ENCODE assay signal across 8 cellular contexts in genomic region chr14:90518941-90519256, GRCh38.
A peak's percentile ranks its signal among the peaks of the same experiment; 100 is the strongest.
DNase-seq lines count a peak whose midpoint lies in the region; ATAC-seq and TF ChIP-seq lines count a peak whose summit lies in the region.

No MANE protein-coding gene starts in this region.

- 36% methylated on average over 2 of the region's 5 CpGs for WGBS in right lobe of liver (ENCODE audit: insufficient coverage, low coverage, low lambda C conversion rate, missing lambda C conversion rate)

- no peaks in the 10 kb centered on the region for H3K36me3 Mint-ChIP-seq in activated naive CD8-positive, alpha-beta T cell treated with anti-CD3 and anti-CD28 coated beads for 36 hours

- ATAC-seq in GM18502 (IDR thresholded peaks at IDR 0.05; ENCODE audit: poor library complexity, unreplicated experiment) (peak; percentile 43), right lobe of liver (peak in 2 of 4 donors; percentile 37 to 40), GM21528 (IDR thresholded peaks at IDR 0.05; ENCODE audit: low FRiP score, unreplicated experiment) (no peak), HG03432 (IDR thresholded peaks at IDR 0.05; ENCODE audit: unreplicated experiment) (no peak)

- peak; percentile 31 to 39 (median 34) for TF ChIP-seq CTCF in right lobe of liver (IDR thresholded peaks at IDR 0.05)

- H3K27ac ChIP-seq in right lobe of liver (no peak overlapping the region), substantia nigra (ENCODE audit: low read depth, low read length, poor library complexity, severe bottlenecking) (peak overlapping the region; percentile 80)

- peak; percentile 30 for DNase-seq in OCI-M1 (lab: John Stamatoyannopoulos, UW)
- peak; percentile 42 for DNase-seq in activated naive CD8-positive, alpha-beta T cell treated with anti-CD3 and anti-CD28 coated beads for 36 hours
- no peak for DNase-seq in right lobe of liver
- DNase-seq in substantia nigra (lab: John Stamatoyannopoulos, UW): no peak
- no peak for DNase-seq in NCI-H2196 treated with DMSO at 0.1 percent for 48 hours (lab: John Stamatoyannopoulos, UW; ENCODE audit: unreplicated experiment)

- H3K9me3 ChIP-seq in right lobe of liver: no peaks in the 10 kb centered on the region

- H3K4me3 ChIP-seq in right lobe of liver: no peak overlapping the region

- TF ChIP-seq POLR2A in right lobe of liver (IDR thresholded peaks at IDR 0.05): no peak

- H3K4me3 Mint-ChIP-seq in activated naive CD8-positive, alpha-beta T cell treated with anti-CD3 and anti-CD28 coated beads for 36 hours: no peak overlapping the region

- intact Hi-C loops in right lobe of liver (cut with DNase I): no loop called here

- no peak overlapping the region for H3K27ac Mint-ChIP-seq in activated naive CD8-positive, alpha-beta T cell treated with anti-CD3 and anti-CD28 coated beads for 36 hours

- H3K4me1 Mint-ChIP-seq in activated naive CD8-positive, alpha-beta T cell treated with anti-CD3 and anti-CD28 coated beads for 36 hours: no peaks in the 10 kb centered on the region

- H3K36me3 ChIP-seq in right lobe of liver: no peaks in the 10 kb centered on the region

- no peaks in the 10 kb centered on the region for H3K27me3 Mint-ChIP-seq in activated naive CD8-positive, alpha-beta T cell treated with anti-CD3 and anti-CD28 coated beads for 36 hours

- no peaks in the 10 kb centered on the region for H3K4me1 ChIP-seq in right lobe of liver

- H3K27me3 ChIP-seq in right lobe of liver: no peaks in the 10 kb centered on the region

- no peaks in the 10 kb centered on the region for H3K9me3 Mint-ChIP-seq in activated naive CD8-positive, alpha-beta T cell treated with anti-CD3 and anti-CD28 coated beads for 36 hours

Comparison
In these comparisons a context has a peak if more than half of its experiments do, and no peak if none do; other contexts are left out.
1. DNase-seq: peak in OCI-M1 (single experiment) and activated naive CD8-positive, alpha-beta T cell treated with anti-CD3 and anti-CD28 coated beads for 36 hours (single experiment); none in right lobe of liver (0 of 3), substantia nigra (0 of 49) and NCI-H2196 treated with DMSO at 0.1 percent for 48 hours (single experiment).